In genomic region chr7:87123105-87123504, GRCh38 we compare ENCODE assay signal across 8 cellular contexts.
"Had no signal": no experiment of that assay in that cellular context is flagged by ENCODE, and none has a peak within 500 bp of the region (broad histone marks: within the 10 kb centered on the region; RNA-seq: fewer than 3 reads in every experiment).

No MANE protein-coding gene starts in this region.

- H3K27ac Mint-ChIP-seq: IgD-negative memory B cell had no signal

- DNase-seq: IMR-90, Karpas-422, KBM-7, KG1 had no signal

- H3K9me3 Mint-ChIP-seq: IgD-negative memory B cell had no signal

- H3K4me2 ChIP-seq: KMS-11 had no signal

- H3K4me3 Mint-ChIP-seq: IgD-negative memory B cell had no signal

- FAIRE-seq: HepG2 had no signal

- H3K27ac ChIP-seq: HL-60, KMS-11 had no signal

- H3K9ac ChIP-seq: KMS-11 had no signal

- ATAC-seq: HepG2 had no signal

- H3K36me3 Mint-ChIP-seq: IgD-negative memory B cell had no signal
